16 cellular contexts compared by ENCODE assay signal in the genomic region with DNA sequence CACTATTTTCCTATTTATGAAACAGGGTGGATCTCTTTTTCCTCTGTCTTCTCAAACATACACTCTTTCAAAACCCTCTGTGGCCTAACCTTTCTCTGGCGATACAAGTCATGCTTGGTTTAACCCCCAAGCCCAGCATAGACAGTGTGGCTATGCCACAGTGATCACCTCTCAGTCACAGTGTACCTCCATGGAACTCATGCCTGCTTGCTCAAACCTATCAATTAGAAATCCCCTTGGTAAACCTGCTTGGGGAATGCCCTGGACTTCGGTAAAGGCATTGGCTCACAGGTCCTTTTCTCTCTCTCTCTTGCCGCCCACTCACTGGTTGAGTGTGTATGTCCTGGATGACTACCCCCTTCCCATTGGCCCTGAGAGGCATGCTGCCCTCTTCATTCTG.
"Had no signal": no experiment of that assay in that cellular context is flagged by ENCODE, and none has a peak within 500 bp of the region (broad histone marks: within the 10 kb centered on the region; RNA-seq: fewer than 3 reads in every experiment).

No MANE protein-coding gene starts in this region.

- H3K9me3 Mint-ChIP-seq: activated T-helper 1 cell treated with anti-CD3 and anti-CD28 coated beads, Interleukin-12 subunit alpha, Interleukin-12 subunit beta, Interleukin-2, Interleukin-4 antibody, amounts not matched to agents 30 ng/mL and 10 ng/mL and 1 ng/mL, durations not matched to agents 14 hours and 24 hours and 36 hours had no signal

- H3K4me3 ChIP-seq: adrenal gland, gastrocnemius medialis, psoas muscle, spleen, upper lobe of right lung had no signal

- H3K27ac ChIP-seq: adrenal gland, gastrocnemius medialis, psoas muscle, spleen, upper lobe of right lung had no signal

- H3K9me3 ChIP-seq: adrenal gland, gastrocnemius medialis, psoas muscle, upper lobe of right lung had no signal

- H3K36me3 ChIP-seq: adrenal gland, gastrocnemius medialis, spleen, upper lobe of right lung had no signal

- H3K27me3 ChIP-seq: adrenal gland, gastrocnemius medialis, spleen, upper lobe of right lung had no signal

- H3K27me3 Mint-ChIP-seq: central memory CD8-positive, alpha-beta T cell had no signal

- H3K4me1 Mint-ChIP-seq: central memory CD8-positive, alpha-beta T cell; nephron progenitor cell had no signal

- ATAC-seq: gastrocnemius medialis, psoas muscle, sciatic nerve, upper lobe of right lung had no signal

- H3K4me3 Mint-ChIP-seq: activated T-helper 1 cell treated with anti-CD3 and anti-CD28 coated beads, Interleukin-12 subunit alpha, Interleukin-12 subunit beta, Interleukin-2, Interleukin-4 antibody, amounts not matched to agents 30 ng/mL and 10 ng/mL and 1 ng/mL, durations not matched to agents 14 hours and 24 hours and 36 hours; central memory CD8-positive, alpha-beta T cell; nephron progenitor cell had no signal

- H3K4me1 ChIP-seq: adrenal gland, gastrocnemius medialis, psoas muscle, spleen, upper lobe of right lung had no signal

- DNase-seq: activated CD4-positive, alpha-beta T cell treated with anti-CD3 and anti-CD28 coated beads, Interleukin-2, amount 50 U/mL, for 4 hours; activated CD8-positive, alpha-beta memory T cell treated with anti-CD3 and anti-CD28 coated beads, Interleukin-2, amount 50 U/mL, for 4 hours; activated naive CD4-positive, alpha-beta T cell treated with Interleukin-2 at 50 U/mL for 16 hours; adrenal gland; cortex of kidney; effector CD8-positive, alpha-beta T cell; gastrocnemius medialis; nephron progenitor cell; psoas muscle; spleen; stimulated activated CD4-positive, alpha-beta T cell treated with anti-CD3 and anti-CD28 coated beads, Interleukin-1b, Interleukin-23, amount 100 ng/mL, for 48 hours; stimulated activated naive CD4-positive, alpha-beta T cell treated with Interleukin-2 at 50 U/mL for 16 hours; upper lobe of right lung had no signal

- H3K27ac Mint-ChIP-seq: activated T-helper 1 cell treated with anti-CD3 and anti-CD28 coated beads, Interleukin-12 subunit alpha, Interleukin-12 subunit beta, Interleukin-2, Interleukin-4 antibody, amounts not matched to agents 30 ng/mL and 10 ng/mL and 1 ng/mL, durations not matched to agents 14 hours and 24 hours and 36 hours; nephron progenitor cell had no signal
